In genomic region chr13:29239653-29240525, GRCh38 we compare ENCODE assay signal across 19 cellular contexts.
"Had no signal": no experiment of that assay in that cellular context is flagged by ENCODE, and none has a peak within 500 bp of the region (broad histone marks: within the 10 kb centered on the region; RNA-seq: fewer than 3 reads in every experiment).

No MANE protein-coding gene starts in this region.

- H3K4me1 ChIP-seq: left lung, neural progenitor cell, parathyroid adenoma, right lobe of liver, stomach, thyroid gland, vagina had no signal

- H3K27ac ChIP-seq: coronary artery, left lung, neural progenitor cell, parathyroid adenoma, right lobe of liver, stomach, thyroid gland, vagina had no signal

- H3K27me3 ChIP-seq: left lung, neural progenitor cell, right lobe of liver, stomach, thyroid gland, vagina had no signal

- H3K4me3 ChIP-seq: coronary artery, left lung, neural progenitor cell, right lobe of liver, stomach, thyroid gland, vagina had no signal

- H3K36me3 ChIP-seq: left lung, neural progenitor cell, right lobe of liver, stomach, thyroid gland, vagina had no signal

- H3K9me3 ChIP-seq: left lung, right lobe of liver, stomach, thyroid gland, vagina had no signal

- FAIRE-seq: keratinocyte, small intestine had no signal

- DNase-seq: dermis blood vessel endothelial cell; effector memory CD4-positive, alpha-beta T cell; erythroblast; left lung; mesenchymal stem cell; naive thymus-derived CD4-positive, alpha-beta T cell; right lobe of liver; small intestine; stimulated activated CD4-positive, alpha-beta T cell treated with anti-CD3 and anti-CD28 coated beads, Interleukin-12 subunit alpha, Interleukin-12 subunit beta, amount 100 ng/mL, for 4 hours; stimulated activated CD4-positive, alpha-beta T cell treated with anti-CD3 and anti-CD28 coated beads, Interleukin-1b, Interleukin-23, amount 100 ng/mL, for 48 hours; stimulated activated CD4-positive, alpha-beta T cell treated with anti-CD3 and anti-CD28 coated beads, Interleukin-4, amount 100 ng/mL, for 24 hours; stimulated activated naive CD4-positive, alpha-beta T cell treated with Interleukin-2 at 50 U/mL for 16 hours; stomach; thyroid gland had no signal
